In the genomic region with DNA sequence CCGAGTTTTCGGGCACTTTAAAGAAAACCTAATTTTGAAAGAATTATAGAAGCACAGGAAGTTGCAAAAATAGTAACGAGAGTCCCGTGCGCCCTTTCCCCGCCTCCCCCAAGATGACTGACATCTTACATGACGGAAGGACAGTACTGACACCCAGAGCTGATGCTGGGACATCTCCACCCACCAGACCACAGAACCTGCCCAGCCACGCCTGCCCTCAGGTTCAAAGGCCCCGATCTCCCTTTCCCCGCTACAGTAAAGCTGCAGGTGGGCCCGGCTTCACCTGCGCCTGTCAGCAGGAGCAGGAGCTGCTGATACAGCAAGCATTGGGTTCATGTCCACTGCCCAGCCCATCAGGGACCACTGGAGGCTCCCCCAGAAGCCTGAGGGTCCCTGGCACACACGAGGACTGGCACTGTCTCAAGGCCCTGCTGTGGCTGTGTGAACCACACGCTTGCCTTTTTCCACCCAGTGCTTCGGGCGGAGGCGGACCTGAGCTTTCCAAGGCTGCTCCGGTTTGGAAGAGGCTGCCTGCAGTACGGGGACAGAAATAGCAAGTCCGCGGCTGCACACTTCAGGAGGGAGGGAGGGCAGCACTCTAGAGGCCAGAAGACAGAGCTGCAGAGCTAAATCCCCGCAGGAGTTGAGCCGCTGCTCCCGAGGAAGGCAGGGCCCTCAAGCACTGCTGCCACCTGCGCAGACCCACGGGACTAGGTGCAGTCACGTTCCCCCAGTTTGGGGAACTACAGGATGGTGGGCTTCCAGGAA, we compare ENCODE assay signal across 9 cellular contexts. TPM values are rescaled to one million over a fixed set of nuclear protein-coding genes. Genes with fewer than 3 reads are reported as not detected.
DNase-seq lines count a peak whose midpoint lies in the region; ATAC-seq, FAIRE-seq and TF ChIP-seq lines count a peak whose summit lies in the region.
"Had no signal": no experiment of that assay in that cellular context is flagged by ENCODE, and none has a peak within 500 bp of the region (broad histone marks: within the 10 kb centered on the region; RNA-seq: fewer than 3 reads in every experiment).

No MANE protein-coding gene starts in this region.

- TF ChIP-seq RAD21 in K562 (CRISPR knock-in tag; conservative IDR thresholded peaks at IDR 0.05 in 1 of 2, IDR thresholded peaks at IDR 0.05 in 1 of 2) = no peak

- in situ Hi-C loops in G401 (cut with HindIII; ENCODE audit: low sequenced_read_pairs) = no loop called here
- in situ Hi-C loops in K562 (cut with MboI) = no loop called here

- H3K36me3 ChIP-seq in H7 (replicated peaks; ENCODE audit: control insufficient read depth, insufficient read depth, low read length) (peaks cover 22% of the 10 kb centered on the region), K562 (ENCODE audit: control insufficient read depth, insufficient read depth, low read length) (peaks cover 85% of the 10 kb centered on the region; the same call in 2 of the 3 replicates), MG63 (peaks cover 15% of the 10 kb centered on the region), PC-3 (ENCODE audit: low read depth, low read length) (peaks cover 2% of the 10 kb centered on the region; the same call in 1 of the 2 replicates)

- no peaks in the 10 kb centered on the region for H3K9me1 ChIP-seq in K562 (ENCODE audit: control insufficient read depth, insufficient read depth, low read length)

- peaks cover 0 to 12% of the 10 kb centered on the region in 2 experiments; a peak in 2 of 5 replicates for H3K4me1 ChIP-seq in K562 (replicated peaks in 1 of 2; ENCODE audit: control insufficient read depth in 2 of 2, insufficient read depth in 2 of 2, low read length in 2 of 2)
- H3K4me1 ChIP-seq in PC-3 (ENCODE audit: insufficient read depth, low read length) = no peaks in the 10 kb centered on the region

- no peak overlapping the region for H3K4me2 ChIP-seq in K562 (ENCODE audit: insufficient read depth, low read length)
- H3K4me2 ChIP-seq in PC-3 (ENCODE audit: low read length) = no peak overlapping the region

- BruUV-seq in K562 (replicated peaks; lab: Mats Ljungman, UMichigan) (no TSS peak), PC-3 (replicated peaks; lab: Mats Ljungman, UMichigan) (no TSS peak)

- ATAC-seq in K562 (no peak), PC-3 (no peak)

- intact Hi-C loops in K562 (cut with micrococcal nuclease) = no loop called here
- intact Hi-C loops in PC-3 (cut with micrococcal nuclease) = no loop called here

- no peaks in the 10 kb centered on the region for H3K9me3 ChIP-seq in K562 (replicated peaks; ENCODE audit: control insufficient read depth, insufficient read depth, low read depth, low read length)
- no peaks in the 10 kb centered on the region for H3K9me3 ChIP-seq in MG63
- no peaks in the 10 kb centered on the region for H3K9me3 ChIP-seq in PC-3 (ENCODE audit: low read length)

- FAIRE-seq in K562 (lab: Jason Lieb, UNC) = no peak

- H2AFZ ChIP-seq in K562 (ENCODE audit: low read depth, low read length) = no peak overlapping the region
- no peak overlapping the region for H2AFZ ChIP-seq in PC-3 (ENCODE audit: low read length)

- POLR2A ChIA-PET in K562 (lab: Yijun Ruan, JAX) (interaction anchor here (0.6 kb wide), 1 partner anchor 52 kb away, joined by 4 read pairs; no protein-coding TSS in a partner anchor), PC-3 (lab: Charles Lee; ENCODE audit: unreplicated experiment) (no interaction called here)

- 0 out of 3 replicates have a peak, but pooled peaks cover 7% of the 10 kb centered on the region for H3K79me2 ChIP-seq in K562 (ENCODE audit: control insufficient read depth, insufficient read depth, low read length)
- peaks cover 8% of the 10 kb centered on the region; the same call in 1 of the 2 replicates for H3K79me2 ChIP-seq in PC-3 (ENCODE audit: low read length)

- peak; percentile 93 for DNase-seq in G401 (ENCODE audit: low spot score)
- peak; percentile 35 for DNase-seq in H7
- DNase-seq in SW480 (ENCODE audit: low spot score) = peak; percentile 88
- DNase-seq in K562 (ENCODE audit: extremely low read depth in 1 of 4, low spot score in 3 of 4) = peak in 1 of 4 experiments; percentile 3
- DNase-seq in stimulated activated CD4-positive, alpha-beta T cell treated with anti-CD3 and anti-CD28 coated beads, Interleukin-4, amount 100 ng/mL, for 4 hours = peak; percentile 34 to 43
- no peak for DNase-seq in MG63
- DNase-seq in PC-3 = no peak
- DNase-seq in NK-92 treated with Interleukin-12 subunit alpha and Interleukin-12 subunit beta, amount 100 ng/mL, for 24 hours (lab: John Stamatoyannopoulos, UW) = no peak

- H3K27ac ChIP-seq in K562 (ENCODE audit: extremely low read depth, low read depth, low read length) (no peak overlapping the region), PC-3 (ENCODE audit: low read length) (no peak overlapping the region)

- H3F3A ChIP-seq in PC-3 (ENCODE audit: low read length, unreplicated experiment) = no peaks in the 10 kb centered on the region

- WGBS in K562 (ENCODE audit: insufficient coverage, low coverage, missing lambda C conversion rate) = 85% methylated on average over 22 of the region's 27 CpGs

- H3K27me3 ChIP-seq in H7 (ENCODE audit: control insufficient read depth, insufficient read depth, low read length) = no peaks in the 10 kb centered on the region
- H3K27me3 ChIP-seq in K562 (ENCODE audit: control insufficient read depth in 2 of 2, insufficient read depth in 2 of 2, low read length in 2 of 2) = no peaks in the 10 kb centered on the region
- H3K27me3 ChIP-seq in MG63 = no peaks in the 10 kb centered on the region
- H3K27me3 ChIP-seq in PC-3 (ENCODE audit: low read length) = no peaks in the 10 kb centered on the region

- no peaks in the 10 kb centered on the region for H4K20me1 ChIP-seq in K562 (replicated peaks; ENCODE audit: control insufficient read depth, insufficient read depth, low read length)
- no peaks in the 10 kb centered on the region for H4K20me1 ChIP-seq in PC-3 (ENCODE audit: low read length)

- no peak for TF ChIP-seq CTCF in K562 (IDR thresholded peaks at IDR 0.05 in 2 of 3, conservative IDR thresholded peaks at IDR 0.05 in 1 of 3; ENCODE audit: insufficient read depth in 2 of 3, low read depth in 1 of 3, low read length in 3 of 3)
- TF ChIP-seq CTCF in PC-3 (conservative IDR thresholded peaks at IDR 0.05; ENCODE audit: low read depth, low read length) = no peak

- CTCF ChIA-PET in K562 (lab: Yijun Ruan, JAX; ENCODE audit: low intra/inter-chr PET ratio) = no interaction called here
- CTCF ChIA-PET in PC-3 (lab: Charles Lee) = no interaction called here

- no peaks in the 10 kb centered on the region for H3K9me2 ChIP-seq in PC-3 (replicated peaks; ENCODE audit: low read length)

- no peak for TF ChIP-seq EP300 in K562 (IDR thresholded peaks at IDR 0.05; ENCODE audit: low read length)

- H3K4me3 ChIP-seq in H7 (ENCODE audit: insufficient read depth, low read depth, low read length) (no peak overlapping the region), K562 (no peak overlapping the region), MG63 (no peak overlapping the region), PC-3 (ENCODE audit: low read length) (no peak overlapping the region)

- H3K9ac ChIP-seq in K562 (ENCODE audit: insufficient read depth in 1 of 2, low read depth in 2 of 2, low read length in 2 of 2) (peak overlapping the region in 1 of 2 experiments; percentile 58; a peak in 1 of 4 replicates), PC-3 (ENCODE audit: low read length) (no peak overlapping the region)

- no peak for TF ChIP-seq POLR2A in K562 (conservative IDR thresholded peaks at IDR 0.05)

RNA-seq across cellular contexts. Expression of a gene that starts 8.7 kb away (rescaled TPM):
- 370 and 376 TPM in 2 replicates for total RNA-seq in G401 (2014; rRNA removed; shearing (Covaris generic))
- total RNA-seq in H7 (2014; rRNA removed; shearing (Covaris generic)) = 221 and 226 TPM in 2 replicates
- 38.8 and 113 TPM in 2 replicates for total RNA-seq in K562 (2011; cell fraction: chromatin; rRNA removed; ENCODE audit: low replicate concordance)
- total RNA-seq in K562 (2011; cell fraction: nucleolus; rRNA removed) = 81.4 and 92.0 TPM in 2 replicates
- 58.5 and 81.8 TPM in 2 replicates for total RNA-seq in K562 (2011; cell fraction: nucleoplasm; rRNA removed)
- total RNA-seq in K562 (2014; rRNA removed) (140 and 200 TPM in 2 replicates), K562 (2014; rRNA removed; fragmentation: Illumina TruSeq; extraction: Trizol) (58.3 and 60.9 TPM in 2 replicates), K562 (2015; rRNA removed; fragmentation: Illumina TruSeq; extraction: Trizol) (72.6 and 78.0 TPM in 2 replicates), K562 (2021) (150 and 151 TPM in 2 replicates), PC-3 (2014; rRNA removed) (229 and 360 TPM in 2 replicates)
- polyA plus RNA-seq in K562 (2011; rRNA removed) (40.4 and 41.5 TPM in 2 replicates), K562 (2014; fragmentation: Illumina TruSeq; extraction: Trizol) (41.1 and 84.5 TPM in 2 replicates), K562 (2014; fragmentation: Nextera tagmentation; extraction: Ambion mirVana) (1 to 10 TPM; 1.0 to 5.0 TPM), K562 (2014; rRNA removed) (90.7 and 97.4 TPM in 2 replicates)
- polyA plus RNA-seq in K562 (2011; cell fraction: cytosol; rRNA removed) = 60.4 and 128 TPM in 2 replicates
- 70.1 and 145 TPM in 2 replicates for polyA plus RNA-seq in K562 (2011; cell fraction: nucleus; rRNA removed)
- 110 and 220 TPM in 2 replicates for polyA plus RNA-seq in K562 (2012)
- 14.2 and 24.8 TPM in 2 replicates for polyA minus RNA-seq in K562 (2011; rRNA and poly(A)+ RNA removed)
- polyA minus RNA-seq in K562 (2011; cell fraction: cytosol; rRNA and poly(A)+ RNA removed) = 63.5 and 95.7 TPM in 2 replicates
- 31.5 and 34.3 TPM in 2 replicates for polyA minus RNA-seq in K562 (2011; cell fraction: nucleus; rRNA and poly(A)+ RNA removed)
- total RNA-seq in MG63 (2014; rRNA removed; shearing (Covaris generic); ENCODE audit: low replicate concordance) = 115 and 216 TPM in 2 replicates

RNA-seq across cellular contexts. Expression of a gene that starts 38.2 kb away (rescaled TPM):
- total RNA-seq in G401 (2014; rRNA removed; shearing (Covaris generic)) = not detected in 2 replicates
- not detected in 2 replicates for total RNA-seq in H7 (2014; rRNA removed; shearing (Covaris generic))
- not detected in 2 replicates for total RNA-seq in K562 (2011; cell fraction: chromatin; rRNA removed; ENCODE audit: low replicate concordance)
- total RNA-seq in K562 (2011; cell fraction: nucleolus; rRNA removed) = not detected in 2 replicates
- total RNA-seq in K562 (2011; cell fraction: nucleoplasm; rRNA removed) = not detected in 2 replicates
- not detected in 2 replicates for total RNA-seq in K562 (2014; rRNA removed)
- not detected in 2 replicates for total RNA-seq in K562 (2014; rRNA removed; fragmentation: Illumina TruSeq; extraction: Trizol)
- total RNA-seq in K562 (2015; rRNA removed; fragmentation: Illumina TruSeq; extraction: Trizol) = 0.11 TPM in 1 of 2 replicates, not detected in the other
- 0.07 TPM in 1 of 2 replicates, not detected in the other for total RNA-seq in K562 (2021)
- 0.03 TPM in 1 of 2 replicates, not detected in the other for polyA plus RNA-seq in K562 (2011; rRNA removed)
- polyA plus RNA-seq in K562 (2011; cell fraction: cytosol; rRNA removed) = not detected in 2 replicates
- not detected in 2 replicates for polyA plus RNA-seq in K562 (2011; cell fraction: nucleus; rRNA removed)
- 0.08 and 0.17 TPM in 2 replicates for polyA plus RNA-seq in K562 (2012)
- polyA plus RNA-seq in K562 (2014; fragmentation: Illumina TruSeq; extraction: Trizol) = 0.06 TPM in 1 of 2 replicates, not detected in the other
- polyA plus RNA-seq in K562 (2014; fragmentation: Nextera tagmentation; extraction: Ambion mirVana) = not detected
- 0.38 TPM in 1 of 2 replicates, not detected in the other for polyA plus RNA-seq in K562 (2014; rRNA removed)
- polyA minus RNA-seq in K562 (2011; rRNA and poly(A)+ RNA removed) = not detected in 2 replicates
- not detected in 2 replicates for polyA minus RNA-seq in K562 (2011; cell fraction: cytosol; rRNA and poly(A)+ RNA removed)
- not detected in 2 replicates for polyA minus RNA-seq in K562 (2011; cell fraction: nucleus; rRNA and poly(A)+ RNA removed)
- not detected in 2 replicates for total RNA-seq in MG63 (2014; rRNA removed; shearing (Covaris generic); ENCODE audit: low replicate concordance)
- not detected in 2 replicates for total RNA-seq in PC-3 (2014; rRNA removed)
- total RNA-seq: myocyte had no signal

RNA-seq across cellular contexts. Expression of a gene that starts 48.5 kb away (rescaled TPM):
- 12.8 and 13.3 TPM in 2 replicates for total RNA-seq in G401 (2014; rRNA removed; shearing (Covaris generic))
- total RNA-seq in H7 (2014; rRNA removed; shearing (Covaris generic)) = 18.3 and 20.8 TPM in 2 replicates
- total RNA-seq in K562 (2011; cell fraction: chromatin; rRNA removed; ENCODE audit: low replicate concordance) = 5.4 and 20.2 TPM in 2 replicates
- 10.5 and 12.0 TPM in 2 replicates for total RNA-seq in K562 (2011; cell fraction: nucleolus; rRNA removed)
- total RNA-seq in K562 (2011; cell fraction: nucleoplasm; rRNA removed) = 5.3 and 7.3 TPM in 2 replicates
- total RNA-seq in K562 (2014; rRNA removed) (10.2 and 13.8 TPM in 2 replicates), K562 (2014; rRNA removed; fragmentation: Illumina TruSeq; extraction: Trizol) (1.6 and 1.8 TPM in 2 replicates), K562 (2015; rRNA removed; fragmentation: Illumina TruSeq; extraction: Trizol) (4.6 and 4.8 TPM in 2 replicates), K562 (2021) (32.7 and 34.0 TPM in 2 replicates), PC-3 (2014; rRNA removed) (16.7 and 40.2 TPM in 2 replicates)
- polyA plus RNA-seq in K562 (2011; rRNA removed) (2.0 and 2.4 TPM in 2 replicates), K562 (2014; fragmentation: Illumina TruSeq; extraction: Trizol) (6.3 and 8.3 TPM in 2 replicates), K562 (2014; fragmentation: Nextera tagmentation; extraction: Ambion mirVana) (under 1 TPM; 0.11 to 0.27 TPM), K562 (2014; rRNA removed) (10.8 and 11.6 TPM in 2 replicates)
- 2.8 and 11.2 TPM in 2 replicates for polyA plus RNA-seq in K562 (2011; cell fraction: cytosol; rRNA removed)
- 7.4 and 18.4 TPM in 2 replicates for polyA plus RNA-seq in K562 (2011; cell fraction: nucleus; rRNA removed)
- 8.9 and 10.8 TPM in 2 replicates for polyA plus RNA-seq in K562 (2012)
- polyA minus RNA-seq in K562 (2011; rRNA and poly(A)+ RNA removed) = 1.3 and 1.7 TPM in 2 replicates
- 14.2 and 20.6 TPM in 2 replicates for polyA minus RNA-seq in K562 (2011; cell fraction: cytosol; rRNA and poly(A)+ RNA removed)
- 5.4 and 5.8 TPM in 2 replicates for polyA minus RNA-seq in K562 (2011; cell fraction: nucleus; rRNA and poly(A)+ RNA removed)
- total RNA-seq in MG63 (2014; rRNA removed; shearing (Covaris generic); ENCODE audit: low replicate concordance) = 7.8 and 8.7 TPM in 2 replicates

Comparison
In these comparisons a context has a peak if more than half of its experiments do, and no peak if none do; other contexts are left out.
1. DNase-seq: peak in G401 (single experiment), H7 (single experiment), SW480 (single experiment) and stimulated activated CD4-positive, alpha-beta T cell treated with anti-CD3 and anti-CD28 coated beads, Interleukin-4, amount 100 ng/mL, for 4 hours (2 of 2); none in MG63 (single experiment), PC-3 (single experiment) and NK-92 treated with Interleukin-12 subunit alpha and Interleukin-12 subunit beta, amount 100 ng/mL, for 24 hours (single experiment).